In the genomic region with DNA sequence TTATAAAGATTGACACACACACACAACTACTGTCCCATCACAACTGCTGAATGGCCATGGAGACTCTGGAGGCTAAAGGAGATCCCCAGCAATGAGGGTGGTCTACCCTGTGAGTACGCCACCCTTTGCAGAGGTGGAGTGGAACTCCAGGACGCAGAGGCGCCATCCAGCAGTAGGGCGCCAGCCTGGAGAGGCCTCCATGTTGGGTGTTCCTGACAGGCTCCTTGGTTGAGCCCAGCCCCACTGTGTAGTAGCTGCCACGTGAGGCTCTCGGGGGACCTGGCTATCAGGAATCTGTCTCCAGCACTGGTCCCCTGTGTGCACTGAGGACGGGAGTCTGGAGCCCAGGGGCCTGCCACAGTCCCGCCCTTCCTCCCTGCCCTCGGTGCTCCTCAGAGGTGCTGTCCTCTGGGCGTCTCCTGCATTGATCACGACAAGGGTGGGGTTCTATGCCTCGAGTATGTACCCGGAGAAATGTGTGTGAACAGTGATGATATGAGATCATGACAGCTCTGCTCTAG, we compare ENCODE assay signal across 13 cellular contexts.
"Had no signal": no experiment of that assay in that cellular context is flagged by ENCODE, and none has a peak within 500 bp of the region (broad histone marks: within the 10 kb centered on the region; RNA-seq: fewer than 3 reads in every experiment).

No MANE protein-coding gene starts in this region.

- H3K27ac Mint-ChIP-seq: activated naive CD8-positive, alpha-beta T cell treated with anti-CD3 and anti-CD28 coated beads, Interleukin-2, amount 10 ng/mL, durations not matched to agents 7 days and 5 days; activated T-cell treated with anti-CD3 and anti-CD28 coated beads, Interleukin-2, amount 50 U/mL, for 72 hours; effector memory CD8-positive, alpha-beta T cell; neural progenitor cell had no signal

- H3K9me3 ChIP-seq: gastroesophageal sphincter, lower lobe of right lung, pancreas, transverse colon had no signal

- H3K27ac ChIP-seq: gastroesophageal sphincter, heart right ventricle, lower lobe of right lung, neural progenitor cell, pancreas, transverse colon had no signal

- H3K4me2 ChIP-seq: neural progenitor cell had no signal

- H3K36me3 ChIP-seq: neural progenitor cell, pancreas had no signal

- H3K4me1 ChIP-seq: gastroesophageal sphincter, lower lobe of right lung, neural progenitor cell, pancreas, transverse colon had no signal

- H3K9me3 Mint-ChIP-seq: activated naive CD8-positive, alpha-beta T cell treated with anti-CD3 and anti-CD28 coated beads, Interleukin-2, amount 10 ng/mL, durations not matched to agents 7 days and 5 days; activated T-cell treated with anti-CD3 and anti-CD28 coated beads, Interleukin-2, amount 50 U/mL, for 72 hours; effector memory CD8-positive, alpha-beta T cell had no signal

- H3K27me3 ChIP-seq: gastroesophageal sphincter, heart right ventricle, neural progenitor cell, pancreas, transverse colon had no signal

- H3K4me3 ChIP-seq: gastroesophageal sphincter, heart right ventricle, lower lobe of right lung, neural progenitor cell, pancreas, transverse colon had no signal

- FAIRE-seq: pancreas had no signal

- H3K27me3 Mint-ChIP-seq: activated naive CD8-positive, alpha-beta T cell treated with anti-CD3 and anti-CD28 coated beads, Interleukin-2, amount 10 ng/mL, durations not matched to agents 7 days and 5 days; effector memory CD8-positive, alpha-beta T cell had no signal

- H3K4me3 Mint-ChIP-seq: activated naive CD8-positive, alpha-beta T cell treated with anti-CD3 and anti-CD28 coated beads, Interleukin-2, amount 10 ng/mL, durations not matched to agents 7 days and 5 days; activated T-cell treated with anti-CD3 and anti-CD28 coated beads, Interleukin-2, amount 50 U/mL, for 72 hours; effector memory CD8-positive, alpha-beta T cell; neural progenitor cell had no signal

- H2AFZ ChIP-seq: neural progenitor cell had no signal

- H3K9ac ChIP-seq: neural progenitor cell had no signal

- ATAC-seq: effector memory CD8-positive, alpha-beta T cell; gastroesophageal sphincter had no signal

- DNase-seq: activated CD8-positive, alpha-beta memory T cell treated with anti-CD3 and anti-CD28 coated beads, Interleukin-2, amount 50 U/mL, for 48 hours; activated gamma-delta T cell treated with Interleukin-2 at 50 U/mL for 16 hours; activated naive CD8-positive, alpha-beta T cell treated with anti-CD3 and anti-CD28 coated beads, Interleukin-2, amount 10 ng/mL, durations not matched to agents 7 days and 5 days; effector memory CD8-positive, alpha-beta T cell; heart right ventricle; lower lobe of right lung; midbrain; pancreas; stimulated activated CD4-positive, alpha-beta T cell treated with anti-CD3 and anti-CD28 coated beads, Interleukin-4, amount 100 ng/mL, for 24 hours; transverse colon had no signal
